In genomic region chr12:72273499-72273837, GRCh38 we compare ENCODE assay signal across 8 cellular contexts. TPM values are rescaled to one million over a fixed set of nuclear protein-coding genes. Genes with fewer than 3 reads are reported as not detected.
DNase-seq lines count a peak whose midpoint lies in the region; ATAC-seq and TF ChIP-seq lines count a peak whose summit lies in the region.

No MANE protein-coding gene starts in this region.

- no peak overlapping the region for H3K27ac ChIP-seq in HUES64 (ENCODE audit: low read depth, low read length)
- H3K27ac ChIP-seq in ectodermal cell (ENCODE audit: insufficient read depth, low read depth, low read length, poor library complexity, severe bottlenecking) = no peak overlapping the region
- peak overlapping the region in 1 of 2 donors; percentile 77 for H3K27ac ChIP-seq in lung (ENCODE audit: low read depth in 1 of 2, low read length in 1 of 2)
- H3K27ac ChIP-seq in thymus (ENCODE audit: low read depth) = no peak overlapping the region

- DNase-seq in lung (ENCODE audit: low spot score) (no peak), NCI-H226 (no peak), pons (ENCODE audit: low spot score) (no peak)
- DNase-seq in stimulated activated CD8-positive, alpha-beta memory T cell treated with anti-CD3 and anti-CD28 coated beads, Interleukin-4, amount 100 ng/mL, for 48 hours = no peak

- H3K9ac ChIP-seq in HUES64 (ENCODE audit: low read depth, low read length) = no peak overlapping the region

- no peak for ATAC-seq in lung (ENCODE audit: insufficient read depth, low FRiP score)
- no peak for ATAC-seq in HG02884 (IDR thresholded peaks at IDR 0.05; ENCODE audit: unreplicated experiment)

- no peak for TF ChIP-seq CTCF in lung (IDR thresholded peaks at IDR 0.05; ENCODE audit: control extremely low read depth, extremely low read depth)

- H3K4me3 ChIP-seq in HUES64 (ENCODE audit: low read length) (peak overlapping the region; percentile 81), ectodermal cell (ENCODE audit: insufficient read depth, low read depth, low read length) (peak overlapping the region; percentile 69), lung (peak overlapping the region; percentile 41), thymus (ENCODE audit: low read length) (peak overlapping the region; percentile 7)

- peaks cover 59% of the 10 kb centered on the region for H3K27me3 ChIP-seq in HUES64 (ENCODE audit: insufficient read depth, low read length)
- peaks cover 49% of the 10 kb centered on the region for H3K27me3 ChIP-seq in ectodermal cell (ENCODE audit: control insufficient read depth, insufficient read depth, low read length, poor library complexity, severe bottlenecking)
- peaks cover 5% of the 10 kb centered on the region for H3K27me3 ChIP-seq in lung (ENCODE audit: control insufficient read depth, insufficient read depth)
- peaks cover 49% of the 10 kb centered on the region for H3K27me3 ChIP-seq in thymus (ENCODE audit: control insufficient read depth, insufficient read depth)

- peaks cover 22% of the 10 kb centered on the region for H3K4me1 ChIP-seq in HUES64 (ENCODE audit: insufficient read depth, low read length)
- H3K4me1 ChIP-seq in ectodermal cell (ENCODE audit: control insufficient read depth, insufficient read depth, low read length) = peaks cover 15% of the 10 kb centered on the region
- peaks cover 0 to 20% of the 10 kb centered on the region in 2 donors for H3K4me1 ChIP-seq in lung (ENCODE audit: control insufficient read depth in 2 of 2, insufficient read depth in 2 of 2, low read length in 2 of 2)
- H3K4me1 ChIP-seq in thymus (ENCODE audit: control insufficient read depth, insufficient read depth, low read length) = no peaks in the 10 kb centered on the region

- H3K9me3 ChIP-seq in HUES64 (ENCODE audit: insufficient read depth, low read depth, low read length) = no peaks in the 10 kb centered on the region
- no peaks in the 10 kb centered on the region for H3K9me3 ChIP-seq in ectodermal cell (ENCODE audit: control insufficient read depth, low read length)
- H3K9me3 ChIP-seq in lung (ENCODE audit: control insufficient read depth in 2 of 2, insufficient read depth in 1 of 2, low read length in 1 of 2) = peaks cover 0 to 7% of the 10 kb centered on the region in 2 donors
- H3K9me3 ChIP-seq in thymus (ENCODE audit: control insufficient read depth) = no peaks in the 10 kb centered on the region

- whole genome bisulfite sequencing in HUES64 = 2% methylated on average over 24 of the region's 24 CpGs
- WGBS in ectodermal cell, 2 experiments = 2% methylated on average over 24 of the region's 24 CpGs
- 1 to 2% methylated on average over 22 to 24 of the region's 24 CpGs for WGBS in lung, 2 donors
- 4% methylated on average over 24 of the region's 24 CpGs for WGBS in thymus

- H3K36me3 ChIP-seq in HUES64 (ENCODE audit: insufficient read depth, low read length) (no peaks in the 10 kb centered on the region), ectodermal cell (ENCODE audit: control insufficient read depth, insufficient read depth, low read length) (no peaks in the 10 kb centered on the region), lung (ENCODE audit: control insufficient read depth in 2 of 2, insufficient read depth in 2 of 2, low read length in 2 of 2) (no peaks in the 10 kb centered on the region), thymus (ENCODE audit: control insufficient read depth, insufficient read depth) (no peaks in the 10 kb centered on the region)

RNA-seq across cellular contexts. Expression of gene TRHDE, which starts 1.3 kb away (rescaled TPM):
- 0.85 TPM for polyA plus RNA-seq in HUES64 (2013, experiment 1 of 2)
- polyA plus RNA-seq in HUES64 (2013, experiment 2 of 2) = 2.4 TPM
- polyA plus RNA-seq in ectodermal cell (2013, experiment 1 of 4) = 2.5 TPM
- polyA plus RNA-seq in ectodermal cell (2013, experiment 2 of 4) = 2.1 TPM
- polyA plus RNA-seq in ectodermal cell (2013, experiment 3 of 4) = 1.3 TPM
- 1.7 TPM for polyA plus RNA-seq in ectodermal cell (2013, experiment 4 of 4)
- total RNA-seq in lung = 1 to 10 TPM; 6.5 to 7.5 TPM
- polyA plus RNA-seq in lung (under 1 TPM; 0.19 to 0.47 TPM), thymus (0.18 TPM)

Comparison
In these comparisons a context has a peak if more than half of its experiments do, and no peak if none do; other contexts are left out.
1. H3K4me3 ChIP-seq: peak in every context shown above with its lines; median percentile 81 in HUES64; 69 in ectodermal cell; 41 in lung; 7 in thymus.